In the genomic region with DNA sequence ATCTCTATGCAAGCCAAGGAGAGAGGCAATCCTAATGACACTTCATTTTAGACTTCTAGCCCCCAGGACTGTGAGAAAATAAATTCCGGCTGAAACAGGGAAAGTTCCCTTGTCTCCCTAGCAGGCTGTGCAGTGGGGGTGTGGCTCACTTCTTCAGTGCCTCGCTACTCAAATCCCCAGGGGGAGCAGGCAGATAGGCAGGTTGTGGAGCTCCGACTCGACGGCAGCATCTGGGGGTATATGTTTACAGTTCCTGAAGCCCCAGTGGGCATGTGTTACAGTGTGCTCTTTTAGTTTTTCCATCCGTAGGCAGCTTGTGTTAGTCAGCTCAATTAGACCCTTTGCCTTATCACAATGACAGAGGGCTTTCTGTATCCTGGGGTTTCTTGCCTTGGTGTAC, we compare ENCODE assay signal across 19 cellular contexts.
DNase-seq lines count a peak whose midpoint lies in the region; ATAC-seq and TF ChIP-seq lines count a peak whose summit lies in the region.
"Had no signal": no experiment of that assay in that cellular context is flagged by ENCODE, and none has a peak within 500 bp of the region (broad histone marks: within the 10 kb centered on the region; RNA-seq: fewer than 3 reads in every experiment).

No MANE protein-coding gene starts in this region.

- peaks cover 0 to 13% (median 0%) of the 10 kb centered on the region in 11 donors for H3K9me3 ChIP-seq in heart right ventricle
- H3K9me3 ChIP-seq in mesenchymal stem cell (ENCODE audit: control insufficient read depth, low read length), result peaks cover 8% of the 10 kb centered on the region
- H3K9me3 ChIP-seq in vagina, result no peaks in the 10 kb centered on the region
- H3K9me3 ChIP-seq: A549, Caco-2 had no signal

- no peak overlapping the region for H3K4me3 ChIP-seq in heart right ventricle
- no peak overlapping the region for H3K4me3 ChIP-seq in mesenchymal stem cell (ENCODE audit: insufficient read depth in 1 of 2, low read depth in 1 of 2, low read length in 2 of 2)
- H3K4me3 ChIP-seq in vagina, result no peak overlapping the region
- H3K4me3 ChIP-seq: A549, GM23248 had no signal

- H3K79me1 ChIP-seq in mesenchymal stem cell (replicated peaks; ENCODE audit: low read length, poor library complexity, severe bottlenecking), result no peaks in the 10 kb centered on the region

- no peak overlapping the region for H3K27ac ChIP-seq in heart right ventricle
- no peak overlapping the region for H3K27ac ChIP-seq in mesenchymal stem cell (ENCODE audit: low read length, poor library complexity, severe bottlenecking)
- no peak overlapping the region for H3K27ac ChIP-seq in vagina
- H3K27ac ChIP-seq: 22Rv1, A549, C4-2B, GM23248, HL-60 had no signal

- no peak overlapping the region for H3K4me2 ChIP-seq in mesenchymal stem cell (ENCODE audit: low read length, poor library complexity, severe bottlenecking)
- H3K4me2 ChIP-seq: A549 had no signal

- H3K14ac ChIP-seq in mesenchymal stem cell (ENCODE audit: low read length in 2 of 2), result no peak overlapping the region

- no peak for ATAC-seq in Right ventricle myocardium superior (ENCODE audit: poor library complexity)
- no peak for ATAC-seq in heart right ventricle
- no peak for ATAC-seq in HG02763 (IDR thresholded peaks at IDR 0.05; ENCODE audit: unreplicated experiment)
- ATAC-seq in activated CD8-positive, alpha-beta T cell treated with anti-CD3 and anti-CD28 coated beads for 36 hours, result no peak
- ATAC-seq: A549 had no signal

- H3K4me1 Mint-ChIP-seq in activated CD8-positive, alpha-beta T cell treated with anti-CD3 and anti-CD28 coated beads for 36 hours (ENCODE audit: low read depth), result no peaks in the 10 kb centered on the region

- no peak overlapping the region for H2BK120ac ChIP-seq in mesenchymal stem cell (ENCODE audit: low read depth, low read length)

- no peaks in the 10 kb centered on the region for H3K36me3 Mint-ChIP-seq in activated CD8-positive, alpha-beta T cell treated with anti-CD3 and anti-CD28 coated beads for 36 hours (ENCODE audit: low read depth)

- no peak overlapping the region for H4K8ac ChIP-seq in mesenchymal stem cell (ENCODE audit: low read length)

- CTCF ChIA-PET in activated CD8-positive, alpha-beta T cell treated with anti-CD3 and anti-CD28 coated beads for 36 hours (lab: Charles Lee), result interaction anchor here (0.6 kb wide), 1 partner anchor 126 kb away, joined by 3 read pairs; no protein-coding TSS in a partner anchor

- WGBS in heart right ventricle, 2 donors, result 52 to 62% methylated on average over 6 of the region's 6 CpGs
- WGBS in mesenchymal stem cell, result 86% methylated on average over 6 of the region's 6 CpGs

- POLR2A ChIA-PET in activated CD8-positive, alpha-beta T cell treated with anti-CD3 and anti-CD28 coated beads for 36 hours (lab: Charles Lee), result no interaction called here

- TF ChIP-seq CTCF in heart right ventricle (IDR thresholded peaks at IDR 0.05) (no peak), vagina (IDR thresholded peaks at IDR 0.05) (no peak)
- TF ChIP-seq CTCF in activated CD8-positive, alpha-beta T cell treated with anti-CD3 and anti-CD28 coated beads for 36 hours (IDR thresholded peaks at IDR 0.05), result no peak

- H3K27ac Mint-ChIP-seq in activated CD8-positive, alpha-beta T cell treated with anti-CD3 and anti-CD28 coated beads for 36 hours, result no peak overlapping the region
- H3K27ac Mint-ChIP-seq: CD4-positive, alpha-beta T cell had no signal

- no peak overlapping the region for H4K91ac ChIP-seq in mesenchymal stem cell (ENCODE audit: low read length)

- H3K9me3 Mint-ChIP-seq in activated CD8-positive, alpha-beta T cell treated with anti-CD3 and anti-CD28 coated beads for 36 hours, result no peaks in the 10 kb centered on the region
- H3K9me3 Mint-ChIP-seq: CD4-positive, alpha-beta T cell had no signal

- no peaks in the 10 kb centered on the region for H3K27me3 ChIP-seq in heart right ventricle
- no peaks in the 10 kb centered on the region for H3K27me3 ChIP-seq in mesenchymal stem cell (ENCODE audit: control insufficient read depth in 1 of 2, insufficient read depth in 1 of 2, low read length in 2 of 2)
- no peaks in the 10 kb centered on the region for H3K27me3 ChIP-seq in vagina

- H3K4me3 Mint-ChIP-seq in activated CD8-positive, alpha-beta T cell treated with anti-CD3 and anti-CD28 coated beads for 36 hours, result no peak overlapping the region
- H3K4me3 Mint-ChIP-seq: CD4-positive, alpha-beta T cell had no signal

- H3K4ac ChIP-seq in mesenchymal stem cell (ENCODE audit: low read depth in 1 of 2, low read length in 2 of 2), result no peak overlapping the region

- DNase-seq in DMS 273 (lab: John Stamatoyannopoulos, UW; ENCODE audit: unreplicated experiment) (peak; percentile 35), DMS 273 treated with DMSO at 0.1 percent for 48 hours (lab: John Stamatoyannopoulos, UW) (no peak), Right ventricle myocardium superior (peak; percentile 28), heart right ventricle (no peak), mesenchymal stem cell (no peak), vagina (ENCODE audit: extremely low spot score in 2 of 2) (no peak)
- no peak for DNase-seq in activated CD8-positive, alpha-beta T cell treated with anti-CD3 and anti-CD28 coated beads for 36 hours
- DNase-seq: AML-193; Caco-2; CD4-positive, alpha-beta T cell; DMS79 treated with DMSO at 0.1 percent for 48 hours; GF-D8; GM23248; HCEC 1CT had no signal

- H3K4me1 ChIP-seq in heart right ventricle (no peaks in the 10 kb centered on the region), mesenchymal stem cell (ENCODE audit: control insufficient read depth, insufficient read depth, low read depth, low read length) (no peaks in the 10 kb centered on the region), vagina (no peaks in the 10 kb centered on the region)
- H3K4me1 ChIP-seq: A549, Caco-2 had no signal

- TF ChIP-seq POLR2A in vagina (IDR thresholded peaks at IDR 0.05), result no peak

- H3K27me3 Mint-ChIP-seq in activated CD8-positive, alpha-beta T cell treated with anti-CD3 and anti-CD28 coated beads for 36 hours, result no peaks in the 10 kb centered on the region
- H3K27me3 Mint-ChIP-seq: CD4-positive, alpha-beta T cell had no signal

- intact Hi-C loops in Right ventricle myocardium superior (cut with DNase I) (no loop called here), heart right ventricle (cut with DNase I) (no loop called here), vagina (cut with DNase I) (no loop called here)
- intact Hi-C loops in activated CD8-positive, alpha-beta T cell treated with anti-CD3 and anti-CD28 coated beads for 36 hours (cut with micrococcal nuclease), result no loop called here

- H2BK5ac ChIP-seq in mesenchymal stem cell (ENCODE audit: low read depth, low read length, poor library complexity, severe bottlenecking), result no peak overlapping the region

- H3K18ac ChIP-seq in mesenchymal stem cell (ENCODE audit: low read depth in 1 of 2, low read length in 2 of 2), result no peak overlapping the region

- no peak overlapping the region for H2AK5ac ChIP-seq in mesenchymal stem cell (ENCODE audit: low read length, severe bottlenecking)

- no peaks in the 10 kb centered on the region for H3K36me3 ChIP-seq in heart right ventricle
- H3K36me3 ChIP-seq in mesenchymal stem cell (ENCODE audit: control insufficient read depth in 1 of 2, insufficient read depth in 2 of 2, low read depth in 1 of 2, low read length in 2 of 2), result no peaks in the 10 kb centered on the region
- no peaks in the 10 kb centered on the region for H3K36me3 ChIP-seq in vagina

- H2BK15ac ChIP-seq in mesenchymal stem cell (ENCODE audit: low read depth, poor library complexity, severe bottlenecking), result no peak overlapping the region

- H3K23ac ChIP-seq in mesenchymal stem cell (ENCODE audit: low read length in 2 of 2), result no peak overlapping the region

- H2AFZ ChIP-seq in mesenchymal stem cell (ENCODE audit: low read depth, low read length), result peak overlapping the region; percentile 18
- H2AFZ ChIP-seq: GM23248 had no signal

- no peak overlapping the region for H2BK12ac ChIP-seq in mesenchymal stem cell (ENCODE audit: low read length in 2 of 2)

- no peak overlapping the region for H3K9ac ChIP-seq in mesenchymal stem cell (ENCODE audit: low read length)
- H3K9ac ChIP-seq: GM23248 had no signal

Comparison
In these comparisons a context has a peak if more than half of its experiments do, and no peak if none do; other contexts are left out.
1. DNase-seq: peak in DMS 273 (single experiment) and Right ventricle myocardium superior (single experiment); none in DMS 273 treated with DMSO at 0.1 percent for 48 hours (single experiment), heart right ventricle (0 of 2), mesenchymal stem cell (single experiment), vagina (0 of 2) and activated CD8-positive, alpha-beta T cell treated with anti-CD3 and anti-CD28 coated beads for 36 hours (single experiment).